10 cellular contexts compared by ENCODE assay signal in genomic region chr2:106065983-106066826, GRCh38.
DNase-seq lines count a peak whose midpoint lies in the region; ATAC-seq and TF ChIP-seq lines count a peak whose summit lies in the region.
"Had no signal": no experiment of that assay in that cellular context is flagged by ENCODE, and none has a peak within 500 bp of the region (broad histone marks: within the 10 kb centered on the region; RNA-seq: fewer than 3 reads in every experiment).

No MANE protein-coding gene starts in this region.

- peak overlapping the region; percentile 62 for H3K27ac Mint-ChIP-seq in CD4-positive, alpha-beta T cell
- no peak overlapping the region for H3K27ac Mint-ChIP-seq in activated CD8-positive, alpha-beta T cell treated with anti-CD3 and anti-CD28 coated beads, Interleukin-2, amount 10 ng/mL, durations not matched to agents 7 days and 5 days

- intact Hi-C loops in CD4-positive, alpha-beta T cell (cut with DNase I, micrococcal nuclease) = no loop called here

- H3K4me3 Mint-ChIP-seq in CD4-positive, alpha-beta T cell = peak overlapping the region; percentile 87
- H3K4me3 Mint-ChIP-seq in activated CD8-positive, alpha-beta T cell treated with anti-CD3 and anti-CD28 coated beads, Interleukin-2, amount 10 ng/mL, durations not matched to agents 7 days and 5 days = peak overlapping the region; percentile 52

- POLR2A ChIA-PET in CD4-positive, alpha-beta T cell (lab: Charles Lee) = interaction anchor here (1.3 kb wide), 1 partner anchor 12 kb away, joined by 4 read pairs; no protein-coding TSS in a partner anchor
- POLR2A ChIA-PET in activated CD8-positive, alpha-beta T cell treated with anti-CD3 and anti-CD28 coated beads, Interleukin-2, amount 10 ng/mL, durations not matched to agents 7 days and 5 days (lab: Charles Lee) = no interaction called here

- DNase-seq in CD4-positive, alpha-beta T cell = no peak
- DNase-seq in activated CD8-positive, alpha-beta T cell treated with anti-CD3 and anti-CD28 coated beads, Interleukin-2, amount 10 ng/mL, durations not matched to agents 7 days and 5 days = peak; percentile 17
- peak; percentile 45 for DNase-seq in iPS DF 19.7 (ENCODE audit: low read depth, low spot score)
- peak; percentile 18 for DNase-seq in pons (ENCODE audit: low spot score)
- no peak for DNase-seq in dedifferentiated amniotic fluid mesenchymal stem cell (ENCODE audit: extremely low spot score)
- DNase-seq: Caco-2, NCI-H187 had no signal

- no peak for TF ChIP-seq CTCF in CD4-positive, alpha-beta T cell (IDR thresholded peaks at IDR 0.05)

- H3K9me3 ChIP-seq in CD4-positive, alpha-beta T cell (ENCODE audit: control insufficient read depth, low read length) = no peaks in the 10 kb centered on the region
- H3K9me3 ChIP-seq: Caco-2 had no signal

- no peak for ATAC-seq in CD4-positive, alpha-beta T cell (ENCODE audit: poor library complexity)
- ATAC-seq in activated CD8-positive, alpha-beta T cell treated with anti-CD3 and anti-CD28 coated beads, Interleukin-2, amount 10 ng/mL, durations not matched to agents 7 days and 5 days = no peak
- ATAC-seq in HG02852 (IDR thresholded peaks at IDR 0.05; ENCODE audit: unreplicated experiment) = no peak
- no peak for ATAC-seq in HG03159 (IDR thresholded peaks at IDR 0.05; ENCODE audit: unreplicated experiment)
- no peak for ATAC-seq in GM21515 (IDR thresholded peaks at IDR 0.05; ENCODE audit: unreplicated experiment)

- H3K4me1 Mint-ChIP-seq in CD4-positive, alpha-beta T cell (ENCODE audit: low read depth) = peaks cover 49% of the 10 kb centered on the region
- peaks cover 21% of the 10 kb centered on the region for H3K4me1 Mint-ChIP-seq in activated CD8-positive, alpha-beta T cell treated with anti-CD3 and anti-CD28 coated beads, Interleukin-2, amount 10 ng/mL, durations not matched to agents 7 days and 5 days (ENCODE audit: low read depth)

- H3K27me3 Mint-ChIP-seq in CD4-positive, alpha-beta T cell = peaks cover 14% of the 10 kb centered on the region
- peaks cover 18% of the 10 kb centered on the region for H3K27me3 Mint-ChIP-seq in activated CD8-positive, alpha-beta T cell treated with anti-CD3 and anti-CD28 coated beads, Interleukin-2, amount 10 ng/mL, durations not matched to agents 7 days and 5 days (ENCODE audit: low read depth)

- no peak overlapping the region for H3K27ac ChIP-seq in CD4-positive, alpha-beta T cell (ENCODE audit: low read depth, low read length)

- H3K36me3 Mint-ChIP-seq in CD4-positive, alpha-beta T cell (ENCODE audit: low read depth) = no peaks in the 10 kb centered on the region
- peaks cover 4% of the 10 kb centered on the region for H3K36me3 Mint-ChIP-seq in activated CD8-positive, alpha-beta T cell treated with anti-CD3 and anti-CD28 coated beads, Interleukin-2, amount 10 ng/mL, durations not matched to agents 7 days and 5 days (ENCODE audit: low read depth)

- peaks cover 8% of the 10 kb centered on the region for H3K27me3 ChIP-seq in CD4-positive, alpha-beta T cell (ENCODE audit: control insufficient read depth, insufficient read depth, low read length)

- no peaks in the 10 kb centered on the region for H3K9me3 Mint-ChIP-seq in CD4-positive, alpha-beta T cell
- H3K9me3 Mint-ChIP-seq in activated CD8-positive, alpha-beta T cell treated with anti-CD3 and anti-CD28 coated beads, Interleukin-2, amount 10 ng/mL, durations not matched to agents 7 days and 5 days (ENCODE audit: insufficient read depth) = no peaks in the 10 kb centered on the region

- CTCF ChIA-PET in CD4-positive, alpha-beta T cell (lab: Charles Lee) = interaction anchor here (1.3 kb wide), 1 partner anchor 19 kb away, joined by 3 read pairs; no protein-coding TSS in a partner anchor
- CTCF ChIA-PET in activated CD8-positive, alpha-beta T cell treated with anti-CD3 and anti-CD28 coated beads, Interleukin-2, amount 10 ng/mL, durations not matched to agents 7 days and 5 days (lab: Charles Lee) = interaction anchor here (0.8 to 1.0 kb wide), 2 partner anchors 10 to 19 kb away, joined by 3 to 4 read pairs; no protein-coding TSS in a partner anchor

Comparison
In these comparisons a context has a peak if more than half of its experiments do, and no peak if none do; other contexts are left out.
1. DNase-seq: peak in activated CD8-positive, alpha-beta T cell treated with anti-CD3 and anti-CD28 coated beads, Interleukin-2, amount 10 ng/mL, durations not matched to agents 7 days and 5 days (single experiment), iPS DF 19.7 (single experiment) and pons (single experiment); none in CD4-positive, alpha-beta T cell (0 of 10) and dedifferentiated amniotic fluid mesenchymal stem cell (single experiment).